In genomic region chr5:147234825-147235635, GRCh38 we compare ENCODE assay signal across 8 cellular contexts. TPM values are rescaled to one million over a fixed set of nuclear protein-coding genes. Genes with fewer than 3 reads are reported as not detected.
DNase-seq lines count a peak whose midpoint lies in the region; ATAC-seq and TF ChIP-seq lines count a peak whose summit lies in the region.

Gene STK32A, plus strand, starts transcription at chr5:147235026. Its CDS starts 4,609 bp downstream, at chr5:147239635.

- no peak for TF ChIP-seq CTCF in left lung (IDR thresholded peaks at IDR 0.05)
- TF ChIP-seq CTCF in GM13976 (IDR thresholded peaks at IDR 0.05; ENCODE audit: borderline replicate concordance, control extremely low read depth, extremely low read depth, insufficient read depth, missing control alignments) = no peak

- peaks cover 5 to 62% of the 10 kb centered on the region in 2 donors for H3K27me3 ChIP-seq in left lung

- no peaks in the 10 kb centered on the region for H3K36me3 ChIP-seq in left lung

- peak; percentile 100 for ATAC-seq in left lung

- H3K4me3 ChIP-seq in left lung = peak within 1 kb of the TSS; percentile 40 to 59

- no peaks in the 10 kb centered on the region for H3K4me1 ChIP-seq in left lung

- H3K9me3 ChIP-seq in left lung = no peaks in the 10 kb centered on the region

- H3K27ac ChIP-seq in left lung (no peak within 1 kb of the TSS), substantia nigra (ENCODE audit: low read depth, low read length, poor library complexity, severe bottlenecking) (no peak within 1 kb of the TSS)

- intact Hi-C loops in left lung (cut with DNase I) = no loop called here

- in situ Hi-C loops in GM13976 (cut with MboI; ENCODE audit: low sequenced_read_pairs, unreplicated experiment) = loop anchor here (25.0 kb wide), 1 partner anchor 327 kb away; no protein-coding TSS in a partner anchor

- peak; percentile 84 for DNase-seq in Daoy (ENCODE audit: low read depth)
- peak; percentile 76 for DNase-seq in NCI-H345 treated with DMSO at 0.1 percent for 48 hours (lab: John Stamatoyannopoulos, UW; ENCODE audit: unreplicated experiment)
- peak; percentile 60 for DNase-seq in cortex of kidney (lab: John Stamatoyannopoulos, UW)
- DNase-seq in left lung = peak; percentile 79 to 91
- DNase-seq in substantia nigra (lab: John Stamatoyannopoulos, UW) = peak in 38 of 49 donors; percentile 5 to 67 (median 31)
- DNase-seq in GM13976 (ENCODE audit: low spot score) = no peak
- DNase-seq in KG1 (lab: John Stamatoyannopoulos, UW) = no peak
- DNase-seq in activated effector memory CD4-positive, alpha-beta T cell treated with Interleukin-2 at 50 U/mL for 16 hours = no peak

RNA-seq across cellular contexts. Expression of gene STK32A, which starts in this region (rescaled TPM):
- 2.1 and 4.8 TPM in 2 replicates for total RNA-seq in Daoy (2014; rRNA removed; shearing (Covaris generic))
- total RNA-seq in left lung = 10 to 100 TPM in 1 of 2 donors, 1 to 10 TPM in 1; 7.7 to 22.5 TPM

Comparison
In these comparisons a context has a peak if more than half of its experiments do, and no peak if none do; other contexts are left out.
1. DNase-seq: peak in Daoy (single experiment), NCI-H345 treated with DMSO at 0.1 percent for 48 hours (single experiment), cortex of kidney (single experiment), left lung (2 of 2) and substantia nigra (38 of 49); none in GM13976 (single experiment), KG1 (single experiment) and activated effector memory CD4-positive, alpha-beta T cell treated with Interleukin-2 at 50 U/mL for 16 hours (single experiment).